Comparison of ENCODE assay signal across 25 cellular contexts in the genomic region with DNA sequence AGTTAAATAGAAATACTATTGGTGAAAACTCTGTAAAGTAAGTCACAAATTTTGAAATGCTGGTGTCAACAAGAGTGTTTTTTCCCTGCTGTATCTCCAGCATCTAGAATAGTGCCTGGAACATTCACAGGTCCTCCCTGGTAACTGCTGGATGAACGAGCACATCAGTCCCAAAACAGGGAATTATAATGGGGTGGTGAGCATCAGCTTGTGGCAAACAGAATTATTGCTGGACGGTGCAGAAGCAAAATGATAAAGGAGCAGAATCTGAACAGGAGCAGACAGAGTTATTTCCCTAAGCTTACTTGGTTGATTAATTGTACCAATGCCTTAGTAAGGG.
DNase-seq lines count a peak whose midpoint lies in the region; ATAC-seq, FAIRE-seq and TF ChIP-seq lines count a peak whose summit lies in the region.
"Had no signal": no experiment of that assay in that cellular context is flagged by ENCODE, and none has a peak within 500 bp of the region (broad histone marks: within the 10 kb centered on the region; RNA-seq: fewer than 3 reads in every experiment).

No MANE protein-coding gene starts in this region.

- no peaks in the 10 kb centered on the region for H3K36me3 ChIP-seq in Panc1 (ENCODE audit: control insufficient read depth, insufficient read depth, low read length)
- H3K36me3 ChIP-seq in ascending aorta = no peaks in the 10 kb centered on the region
- H3K36me3 ChIP-seq: MG63, Peyer's patch had no signal

- H3K9me3 Mint-ChIP-seq in nephron progenitor cell = no peaks in the 10 kb centered on the region
- H3K9me3 Mint-ChIP-seq: GM23338, IgD-negative memory B cell had no signal

- H3K4me1 ChIP-seq in Panc1 (ENCODE audit: control insufficient read depth, insufficient read depth, low read length) = no peaks in the 10 kb centered on the region
- no peaks in the 10 kb centered on the region for H3K4me1 ChIP-seq in ascending aorta
- H3K4me1 ChIP-seq: Peyer's patch had no signal

- H3K9me3 ChIP-seq in Panc1 (ENCODE audit: control insufficient read depth, insufficient read depth, low read depth, low read length) (no peaks in the 10 kb centered on the region), ascending aorta (no peaks in the 10 kb centered on the region)
- H3K9me3 ChIP-seq: MG63, Peyer's patch had no signal

- in situ Hi-C loops in Panc1 (cut with HindIII; ENCODE audit: low pct_unique_long_range_greater_than_20kb, low sequenced_read_pairs) = no loop called here

- peak overlapping the region; percentile 62 for H3K27ac Mint-ChIP-seq in nephron progenitor cell
- H3K27ac Mint-ChIP-seq: CD4-positive, CD25-positive, alpha-beta regulatory T cell; GM23338 had no signal

- DNase-seq in GM12891 (ENCODE audit: insufficient read length, low spot score) = no peak
- no peak for DNase-seq in Panc1 (ENCODE audit: low read depth, low spot score)
- no peak for DNase-seq in nephron progenitor cell
- DNase-seq in SHP77 (lab: John Stamatoyannopoulos, UW) = no peak
- no peak for DNase-seq in cerebellum (ENCODE audit: low spot score)
- DNase-seq in ascending aorta (ENCODE audit: low spot score in 2 of 2) = no peak
- DNase-seq: CD4-positive, CD25-positive, alpha-beta regulatory T cell; COR-L47; DMS 273 treated with DMSO at 0.1 percent for 48 hours; DND-41; MG63; NCI-H1048; NCI-H1436 treated with DMSO at 0.1 percent for 48 hours; NCI-H2029; NCI-H526; Peyer's patch; T-helper 1 cell had no signal

- no peak overlapping the region for H3K27ac ChIP-seq in Panc1 (ENCODE audit: low read length)
- no peak overlapping the region for H3K27ac ChIP-seq in ascending aorta
- H3K27ac ChIP-seq: HL-60, Peyer's patch, SK-N-MC had no signal

- intact Hi-C loops in Panc1 (cut with micrococcal nuclease; ENCODE audit: unreplicated experiment) (no loop called here), ascending aorta (cut with DNase I) (no loop called here)

- H3K4me3 ChIP-seq in Panc1 (ENCODE audit: low read depth in 2 of 2, low read length in 2 of 2) (no peak overlapping the region), ascending aorta (no peak overlapping the region)
- H3K4me3 ChIP-seq: GM23338, MG63, Peyer's patch, SK-N-MC had no signal

- peak; percentile 16 for ATAC-seq in HG02885 (IDR thresholded peaks at IDR 0.05; ENCODE audit: poor library complexity, unreplicated experiment)
- no peak for ATAC-seq in Panc1
- ATAC-seq: Right ventricle myocardium inferior had no signal

- no peak overlapping the region for H3K4me3 Mint-ChIP-seq in nephron progenitor cell
- H3K4me3 Mint-ChIP-seq: CD4-positive, CD25-positive, alpha-beta regulatory T cell; GM23338; IgD-negative memory B cell had no signal

- peaks cover 4% of the 10 kb centered on the region for H3K27me3 Mint-ChIP-seq in nephron progenitor cell (ENCODE audit: low read depth, poor library complexity)
- H3K27me3 Mint-ChIP-seq: IgD-negative memory B cell had no signal

- H3K27me3 ChIP-seq in Panc1 (ENCODE audit: control insufficient read depth, insufficient read depth, low read length) = no peaks in the 10 kb centered on the region
- no peaks in the 10 kb centered on the region for H3K27me3 ChIP-seq in ascending aorta
- H3K27me3 ChIP-seq: MG63, Peyer's patch had no signal

- TF ChIP-seq CTCF in Panc1 (IDR thresholded peaks at IDR 0.05) (peak; percentile 12; the same call in 1 of the 2 replicates), nephron progenitor cell (IDR thresholded peaks at IDR 0.05) (no peak), ascending aorta (IDR thresholded peaks at IDR 0.05) (no peak)

- TF ChIP-seq POLR2A in GM12891 (IDR thresholded peaks at IDR 0.05; ENCODE audit: low read depth, low read length) = no peak

- CTCF ChIA-PET in Panc1 (lab: Charles Lee) = no interaction called here

- no TSS peak for BruUV-seq in Panc1 (replicated peaks; lab: Mats Ljungman, UMichigan)

- FAIRE-seq in GM12891 (lab: Jason Lieb, UNC) = peak; percentile 41
- FAIRE-seq: G401.6, HTR-8/SVneo had no signal

- POLR2A ChIA-PET in Panc1 (lab: Charles Lee) = no interaction called here

- no peaks in the 10 kb centered on the region for H3K4me1 Mint-ChIP-seq in nephron progenitor cell
- H3K4me1 Mint-ChIP-seq: CD4-positive, CD25-positive, alpha-beta regulatory T cell had no signal

- no peaks in the 10 kb centered on the region for H3K36me3 Mint-ChIP-seq in nephron progenitor cell (ENCODE audit: low read depth)
- H3K36me3 Mint-ChIP-seq: CD4-positive, CD25-positive, alpha-beta regulatory T cell had no signal

TF ChIP-seq in GM12891, 5 proteins besides CTCF, POLR2A, EP300 and RAD21:
- TF ChIP-seq TAF1 (IDR thresholded peaks at IDR 0.05; ENCODE audit: low read depth, low read length) (no peak), POLR2AphosphoS5 (IDR thresholded peaks at IDR 0.05; ENCODE audit: low read depth, low read length) (no peak), PAX5 (IDR thresholded peaks at IDR 0.05; ENCODE audit: insufficient read depth, low read length, severe bottlenecking) (no peak), POU2F2 (IDR thresholded peaks at IDR 0.05; ENCODE audit: low read depth, low read length) (no peak), SPI1 (IDR thresholded peaks at IDR 0.05; ENCODE audit: low read depth, low read length) (no peak)
